17 cellular contexts compared by ENCODE assay signal in the genomic region with DNA sequence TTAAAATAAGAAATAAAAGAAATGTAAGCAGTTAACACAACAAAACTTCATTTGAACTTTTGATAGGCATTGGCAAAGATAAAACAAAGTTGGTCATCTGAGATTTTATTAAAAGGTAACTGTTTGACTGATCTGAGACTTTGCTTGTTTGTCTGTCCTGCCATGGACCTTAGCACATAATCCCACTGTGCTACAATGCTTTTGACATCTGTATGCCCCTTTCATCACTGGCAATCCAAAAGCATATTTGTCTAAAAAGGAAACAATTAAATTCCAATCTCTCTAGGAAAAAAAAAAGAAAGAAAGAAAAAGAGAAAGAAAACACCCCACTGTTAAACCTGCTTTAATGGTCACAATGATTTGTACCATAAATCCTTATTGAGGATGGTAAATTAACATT.
DNase-seq lines count a peak whose midpoint lies in the region; ATAC-seq, FAIRE-seq and TF ChIP-seq lines count a peak whose summit lies in the region.
"Had no signal": no experiment of that assay in that cellular context is flagged by ENCODE, and none has a peak within 500 bp of the region (broad histone marks: within the 10 kb centered on the region; RNA-seq: fewer than 3 reads in every experiment).

No MANE protein-coding gene starts in this region.

- POLR2A ChIA-PET in A549 (lab: Yijun Ruan, JAX): no interaction called here
- POLR2A ChIA-PET in activated CD4-positive, alpha-beta T cell treated with anti-CD3 and anti-CD28 coated beads for 36 hours (lab: Charles Lee): no interaction called here

- intact Hi-C loops in activated CD4-positive, alpha-beta T cell treated with anti-CD3 and anti-CD28 coated beads for 36 hours (cut with DNase I, micrococcal nuclease): no loop called here

- TF ChIP-seq CTCF in A549 (IDR thresholded peaks at IDR 0.05) (no peak), D721Med (IDR thresholded peaks at IDR 0.05; ENCODE audit: insufficient read depth, missing control alignments) (no peak)

- no peak overlapping the region for H3K27ac Mint-ChIP-seq in activated CD4-positive, alpha-beta T cell treated with anti-CD3 and anti-CD28 coated beads for 36 hours
- H3K27ac Mint-ChIP-seq: CD4-positive, alpha-beta memory T cell; GM23338; H9 had no signal

- H3K27ac ChIP-seq in A549: no peak overlapping the region
- H3K27ac ChIP-seq in small intestine (ENCODE audit: low read depth in 1 of 2, low read length in 1 of 2): no peak overlapping the region

- no peak for TF ChIP-seq EP300 in A549 (IDR thresholded peaks at IDR 0.05)

- no peak overlapping the region for H3K4me3 ChIP-seq in A549
- no peak overlapping the region for H3K4me3 ChIP-seq in HAP-1
- no peak overlapping the region for H3K4me3 ChIP-seq in small intestine (ENCODE audit: low read depth in 1 of 2, low read length in 2 of 2)
- H3K4me3 ChIP-seq: GM23338 had no signal

- no peaks in the 10 kb centered on the region for H3K4me1 Mint-ChIP-seq in activated CD4-positive, alpha-beta T cell treated with anti-CD3 and anti-CD28 coated beads for 36 hours
- H3K4me1 Mint-ChIP-seq: CD4-positive, alpha-beta memory T cell had no signal

- no peak for TF ChIP-seq RAD21 in A549 (conservative IDR thresholded peaks at IDR 0.05 in 1 of 2, IDR thresholded peaks at IDR 0.05 in 1 of 2)

- no peaks in the 10 kb centered on the region for H3K36me3 Mint-ChIP-seq in activated CD4-positive, alpha-beta T cell treated with anti-CD3 and anti-CD28 coated beads for 36 hours (ENCODE audit: low read depth)
- H3K36me3 Mint-ChIP-seq: CD4-positive, alpha-beta memory T cell had no signal

- in situ Hi-C loops in HAP-1 (cut with MboI; ENCODE audit: low sequenced_read_pairs): no loop called here

- FAIRE-seq in A549 (lab: Jason Lieb, UNC) (peak; percentile 63), colon (lab: Jason Lieb, UNC) (peak; percentile 71), small intestine (lab: Jason Lieb, UNC) (peak; percentile 30), D721Med (lab: Jason Lieb, UNC) (no peak)
- FAIRE-seq: GM12891, GM18507 had no signal

- H3K9me3 Mint-ChIP-seq in activated CD4-positive, alpha-beta T cell treated with anti-CD3 and anti-CD28 coated beads for 36 hours (ENCODE audit: low read depth): no peaks in the 10 kb centered on the region
- H3K9me3 Mint-ChIP-seq: GM23338 had no signal

- H3K4me3 Mint-ChIP-seq in activated CD4-positive, alpha-beta T cell treated with anti-CD3 and anti-CD28 coated beads for 36 hours: no peak overlapping the region
- H3K4me3 Mint-ChIP-seq: CD4-positive, alpha-beta memory T cell; GM23338; H9 had no signal

- no peak for TF ChIP-seq POLR2A in A549 (IDR thresholded peaks at IDR 0.05; ENCODE audit: low read length)

- H3K9me3 ChIP-seq in A549 (no peaks in the 10 kb centered on the region), HAP-1 (no peaks in the 10 kb centered on the region), small intestine (ENCODE audit: control insufficient read depth, low read depth) (no peaks in the 10 kb centered on the region)

- no peaks in the 10 kb centered on the region for H3K27me3 Mint-ChIP-seq in activated CD4-positive, alpha-beta T cell treated with anti-CD3 and anti-CD28 coated beads for 36 hours
- H3K27me3 Mint-ChIP-seq: CD4-positive, alpha-beta memory T cell had no signal

- DNase-seq in A549 (ENCODE audit: low read depth in 1 of 2, low spot score in 1 of 2) (no peak), HAP-1 (ENCODE audit: low spot score in 2 of 2) (peak; percentile 22 to 79), small intestine (no peak), D721Med (ENCODE audit: insufficient read length, low spot score) (no peak), NCI-H1694 (lab: John Stamatoyannopoulos, UW) (no peak)
- no peak for DNase-seq in activated CD4-positive, alpha-beta T cell treated with anti-CD3 and anti-CD28 coated beads for 36 hours
- DNase-seq: 8988T; C1 segment of cervical spinal cord; CD4-positive, alpha-beta memory T cell; DMS53; DMS79 treated with DMSO at 0.1 percent for 48 hours; GF-D8; H9 had no signal

- ATAC-seq in A549: no peak
- ATAC-seq in activated CD4-positive, alpha-beta T cell treated with anti-CD3 and anti-CD28 coated beads for 36 hours: no peak
- ATAC-seq: GM23338 had no signal

- no peak overlapping the region for H3K4me2 ChIP-seq in A549
- H3K4me2 ChIP-seq: GM23338 had no signal

- no peaks in the 10 kb centered on the region for H3K36me3 ChIP-seq in HAP-1 (replicated peaks)
- H3K36me3 ChIP-seq in small intestine (ENCODE audit: control insufficient read depth in 2 of 2, insufficient read depth in 2 of 2, low read length in 2 of 2): no peaks in the 10 kb centered on the region

- CTCF ChIA-PET in A549 (lab: Yijun Ruan, JAX): no interaction called here
- CTCF ChIA-PET in activated CD4-positive, alpha-beta T cell treated with anti-CD3 and anti-CD28 coated beads for 36 hours (lab: Charles Lee): no interaction called here

- H3K4me1 ChIP-seq in A549 (0 out of 3 replicates have a peak, but pooled peaks cover 2% of the 10 kb centered on the region), HAP-1 (peaks cover 56% of the 10 kb centered on the region), small intestine (ENCODE audit: control insufficient read depth in 2 of 2, insufficient read depth in 1 of 2, low read depth in 1 of 2, low read length in 1 of 2) (no peaks in the 10 kb centered on the region)

- H3K27me3 ChIP-seq in HAP-1 (ENCODE audit: low read depth) (no peaks in the 10 kb centered on the region), small intestine (ENCODE audit: control insufficient read depth in 2 of 2, insufficient read depth in 2 of 2, low read length in 2 of 2) (no peaks in the 10 kb centered on the region)

TF ChIP-seq in A549, 52 proteins besides CTCF, POLR2A, EP300 and RAD21:
- TF ChIP-seq KDM5A (IDR thresholded peaks at IDR 0.05): no peak
- TF ChIP-seq TFCP2L1 (CRISPR knock-in tag; IDR thresholded peaks at IDR 0.05): no peak
- no peak for TF ChIP-seq ZSCAN20 (CRISPR knock-in tag; IDR thresholded peaks at IDR 0.05)
- TF ChIP-seq, protein P1, sequence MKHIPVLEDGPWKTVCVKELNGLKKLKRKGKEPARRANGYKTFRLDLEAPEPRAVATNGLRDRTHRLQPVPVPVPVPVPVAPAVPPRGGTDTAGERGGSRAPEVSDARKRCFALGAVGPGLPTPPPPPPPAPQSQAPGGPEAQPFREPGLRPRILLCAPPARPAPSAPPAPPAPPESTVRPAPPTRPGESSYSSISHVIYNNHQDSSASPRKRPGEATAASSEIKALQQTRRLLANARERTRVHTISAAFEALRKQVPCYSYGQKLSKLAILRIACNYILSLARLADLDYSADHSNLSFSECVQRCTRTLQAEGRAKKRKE (CRISPR knock-in tag; IDR thresholded peaks at IDR 0.05; ENCODE audit: low read depth): no peak
- TF ChIP-seq FOSL2 (IDR thresholded peaks at IDR 0.05): no peak
- TF ChIP-seq FOSL2 (CRISPR knock-in tag; IDR thresholded peaks at IDR 0.05): no peak
- no peak for TF ChIP-seq ZFP36 (IDR thresholded peaks at IDR 0.05; ENCODE audit: borderline replicate concordance, partially characterized antibody)
- no peak for TF ChIP-seq HOXA7 (CRISPR knock-in tag; IDR thresholded peaks at IDR 0.05)
- no peak for TF ChIP-seq CBX2 (IDR thresholded peaks at IDR 0.05; ENCODE audit: borderline replicate concordance, low read depth)
- no peak for TF ChIP-seq NR3C1 (IDR thresholded peaks at IDR 0.05)
- no peak for TF ChIP-seq ESRRA (IDR thresholded peaks at IDR 0.05; ENCODE audit: borderline replicate concordance, low read length)

Comparison
In these comparisons a context has a peak if more than half of its experiments do, and no peak if none do; other contexts are left out.
1. DNase-seq: peak in HAP-1 (2 of 2); none in A549 (0 of 2), small intestine (single experiment), D721Med (single experiment), activated CD4-positive, alpha-beta T cell treated with anti-CD3 and anti-CD28 coated beads for 36 hours (single experiment) and NCI-H1694 (single experiment).